1 cellular context compared by ENCODE assay signal in genomic region chr18:80104364-80104779, GRCh38.
A peak's percentile ranks its signal among the peaks of the same experiment; 100 is the strongest.
TF ChIP-seq lines count a peak whose summit lies in the region.

No MANE protein-coding gene starts in this region.

TF ChIP-seq in H1, 55 proteins besides CTCF, POLR2A, EP300 and RAD21:
- no peak for TF ChIP-seq SRF (IDR thresholded peaks at IDR 0.05; ENCODE audit: low read depth, low read length)
- no peak for TF ChIP-seq SAP30 (IDR thresholded peaks at IDR 0.05; ENCODE audit: insufficient read depth, insufficient replicate concordance, low read length)
- no peak for TF ChIP-seq HDAC6 (IDR thresholded peaks at IDR 0.05; ENCODE audit: low read depth, low read length)
- TF ChIP-seq POU5F1 (IDR thresholded peaks at IDR 0.05; ENCODE audit: low read depth, low read length) = 0 out of 2 replicates have a peak, but pooled peaks have one; percentile 28
- TF ChIP-seq NANOG (IDR thresholded peaks at IDR 0.05; ENCODE audit: insufficient read depth, low read depth, low read length, poor library complexity, severe bottlenecking) = peak; percentile 25
- TF ChIP-seq SIRT6 (IDR thresholded peaks at IDR 0.05; ENCODE audit: low read length) = no peak
- TF ChIP-seq TBP (IDR thresholded peaks at IDR 0.05; ENCODE audit: low read depth, low read length) = no peak
- no peak for TF ChIP-seq CEBPB (IDR thresholded peaks at IDR 0.05; ENCODE audit: low read depth, low read length)
- TF ChIP-seq TAF1 (IDR thresholded peaks at IDR 0.05; ENCODE audit: low read depth, low read length) = peak; percentile 26; the same call in 1 of the 2 replicates
- TF ChIP-seq CHD2 (IDR thresholded peaks at IDR 0.05; ENCODE audit: low read length) = no peak
- TF ChIP-seq YY1 (IDR thresholded peaks at IDR 0.05; ENCODE audit: low read depth, low read length) = peak; percentile 22; the same call in 1 of the 2 replicates
- TF ChIP-seq KDM1A (IDR thresholded peaks at IDR 0.05; ENCODE audit: borderline replicate concordance, low read length) = no peak
- no peak for TF ChIP-seq BCL11A (IDR thresholded peaks at IDR 0.05; ENCODE audit: low read depth in 2 of 2, low read length in 2 of 2)
- TF ChIP-seq SUZ12 (IDR thresholded peaks at IDR 0.05; ENCODE audit: low read length) = no peak
- TF ChIP-seq RFX5 (IDR thresholded peaks at IDR 0.05; ENCODE audit: borderline replicate concordance, low read depth, low read length) = no peak
- TF ChIP-seq GTF2F1 (IDR thresholded peaks at IDR 0.05; ENCODE audit: borderline replicate concordance, low read depth, low read length) = no peak
- TF ChIP-seq BRCA1 (IDR thresholded peaks at IDR 0.05; ENCODE audit: low read depth, low read length) = no peak
- no peak for TF ChIP-seq JUND (IDR thresholded peaks at IDR 0.05; ENCODE audit: low read length)
- TF ChIP-seq MAX (IDR thresholded peaks at IDR 0.05) = peak; percentile 29; the same call in 1 of the 2 replicates
- no peak for TF ChIP-seq RXRA (IDR thresholded peaks at IDR 0.05; ENCODE audit: insufficient read depth, low read depth, low read length)
- TF ChIP-seq ZNF274 (IDR thresholded peaks at IDR 0.05; ENCODE audit: borderline replicate concordance, extremely low read depth, low read length) = no peak
- no peak for TF ChIP-seq RNF2 (IDR thresholded peaks at IDR 0.05; ENCODE audit: borderline replicate concordance, low read depth, low read length, missing control alignments, poor library complexity, severe bottlenecking)
- no peak; the same call in 1 of the 2 replicates for TF ChIP-seq RBBP5 (IDR thresholded peaks at IDR 0.05; ENCODE audit: borderline replicate concordance, low read depth, low read length)
- peak; percentile 25 to 47; a peak in 1 of 4 replicates for TF ChIP-seq HDAC2 (IDR thresholded peaks at IDR 0.05; ENCODE audit: borderline replicate concordance in 1 of 2, low read depth in 2 of 2, low read length in 2 of 2)
- no peak for TF ChIP-seq PHF8 (conservative IDR thresholded peaks at IDR 0.05; ENCODE audit: low read depth, low read length)
- TF ChIP-seq SP1 (IDR thresholded peaks at IDR 0.05; ENCODE audit: low read depth, low read length) = 0 out of 2 replicates have a peak, but pooled peaks have one; percentile 63
- peak; percentile 46 for TF ChIP-seq ASH2L (IDR thresholded peaks at IDR 0.05; ENCODE audit: low read length)
- TF ChIP-seq TEAD4 (IDR thresholded peaks at IDR 0.05; ENCODE audit: low read depth, low read length) = peak; percentile 86
- no peak for TF ChIP-seq SP2 (IDR thresholded peaks at IDR 0.05; ENCODE audit: low read length)
- TF ChIP-seq SP4 (IDR thresholded peaks at IDR 0.05; ENCODE audit: low read length) = no peak
